In the genomic region with DNA sequence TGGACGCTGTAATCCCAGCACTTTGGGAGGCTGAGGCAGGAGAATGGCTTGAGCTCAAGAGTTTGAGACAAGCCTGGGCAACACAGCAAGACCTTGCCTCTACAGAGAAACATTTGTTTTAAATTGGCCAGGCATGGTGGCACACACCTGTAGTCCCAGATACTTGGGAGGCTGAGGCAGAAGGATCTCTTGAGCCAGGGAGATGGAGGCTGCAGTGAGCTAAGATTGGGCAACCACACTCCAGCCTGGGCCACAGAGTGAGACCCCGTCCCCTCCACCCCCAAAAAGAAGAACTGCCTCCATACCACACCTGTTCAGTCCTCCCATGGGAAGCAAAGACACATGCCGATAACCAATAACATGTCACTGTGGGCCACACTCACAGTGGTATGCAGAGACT, we compare ENCODE assay signal across 30 cellular contexts.
"Had no signal": no experiment of that assay in that cellular context is flagged by ENCODE, and none has a peak within 500 bp of the region (broad histone marks: within the 10 kb centered on the region; RNA-seq: fewer than 3 reads in every experiment).

No MANE protein-coding gene starts in this region.

- H3K4me3 ChIP-seq: adrenal gland, body of pancreas, breast epithelium, coronary artery, MG63 had no signal

- H3K27me3 ChIP-seq: adrenal gland, body of pancreas, breast epithelium, MG63 had no signal

- DNase-seq: activated B cell treated with CpG ODN at 0.5 μM for 24 hours; activated CD4-positive, alpha-beta memory T cell treated with anti-CD3 and anti-CD28 coated beads, Interleukin-2, amount 10 ng/mL, durations not matched to agents 7 days and 5 days; activated CD4-positive, alpha-beta T cell treated with anti-CD3 and anti-CD28 coated beads for 4 hours; activated CD4-positive, alpha-beta T cell treated with anti-CD3 and anti-CD28 coated beads, Interleukin-2, amount 50 U/mL, for 1 hour; activated CD4-positive, CD25-positive, alpha-beta regulatory T cell treated with anti-CD3 and anti-CD28 coated beads, Interleukin-2, amount 50 U/mL, for 72 hours; activated CD8-positive, alpha-beta memory T cell treated with anti-CD3 and anti-CD28 coated beads for 24 hours; activated CD8-positive, alpha-beta memory T cell treated with anti-CD3 and anti-CD28 coated beads, Interleukin-2, amount 10 ng/mL, durations not matched to agents 7 days and 5 days; activated CD8-positive, alpha-beta memory T cell treated with anti-CD3 and anti-CD28 coated beads, Interleukin-2, amount 50 U/mL, for 48 hours; activated effector memory CD4-positive, alpha-beta T cell treated with anti-CD3 and anti-CD28 coated beads, Interleukin-2, amount 50 U/mL, for 16 hours; activated naive CD4-positive, alpha-beta T cell; activated T-cell treated with anti-CD3 and anti-CD28 coated beads, Interleukin-2, amount 50 U/mL, for 48 hours; adrenal gland; body of pancreas; Kasumi-1; MG63; NCI-H1048; NCI-H1105 treated with DMSO at 0.1 percent for 48 hours; NCI-H1436; NCI-H1694 treated with DMSO at 0.1 percent for 48 hours; NCI-H2029; NCI-H345; NCI-H524 treated with DMSO at 0.1 percent for 48 hours; SIG-M5; SW 1271; T-helper 1 cell; T1000 had no signal

- H3K9me3 ChIP-seq: adrenal gland, body of pancreas, breast epithelium, MG63 had no signal

- H3K27ac ChIP-seq: adrenal gland, body of pancreas, breast epithelium, coronary artery had no signal

- H3K36me3 Mint-ChIP-seq: activated CD8-positive, alpha-beta memory T cell treated with anti-CD3 and anti-CD28 coated beads, Interleukin-2, amount 10 ng/mL, durations not matched to agents 7 days and 5 days; activated naive CD4-positive, alpha-beta T cell treated with anti-CD3 and anti-CD28 coated beads, Interleukin-2, amount 50 U/mL, for 72 hours had no signal

- H3K36me3 ChIP-seq: adrenal gland, breast epithelium, MG63 had no signal

- H3K27me3 Mint-ChIP-seq: activated B cell treated with CpG ODN at 0.5 μM for 24 hours; activated CD4-positive, alpha-beta memory T cell treated with anti-CD3 and anti-CD28 coated beads, Interleukin-2, amount 10 ng/mL, durations not matched to agents 7 days and 5 days; activated CD8-positive, alpha-beta memory T cell treated with anti-CD3 and anti-CD28 coated beads, Interleukin-2, amount 10 ng/mL, durations not matched to agents 7 days and 5 days; activated T-helper 17 cell treated with anti-CD3 and anti-CD28 coated beads, Interleukin-2, amount 50 U/mL, for 72 hours had no signal

- H3K4me1 ChIP-seq: breast epithelium had no signal

- H3K27ac Mint-ChIP-seq: activated B cell treated with CpG ODN at 0.5 μM for 24 hours; activated CD4-positive, alpha-beta memory T cell treated with anti-CD3 and anti-CD28 coated beads, Interleukin-2, amount 10 ng/mL, durations not matched to agents 7 days and 5 days; activated CD8-positive, alpha-beta memory T cell treated with anti-CD3 and anti-CD28 coated beads, Interleukin-2, amount 10 ng/mL, durations not matched to agents 7 days and 5 days; activated naive CD4-positive, alpha-beta T cell treated with anti-CD3 and anti-CD28 coated beads, Interleukin-2, amount 50 U/mL, for 72 hours; activated T-helper 17 cell treated with anti-CD3 and anti-CD28 coated beads, Interleukin-2, amount 50 U/mL, for 72 hours had no signal

- H3K9me3 Mint-ChIP-seq: activated B cell treated with CpG ODN at 0.5 μM for 24 hours; activated CD4-positive, alpha-beta memory T cell treated with anti-CD3 and anti-CD28 coated beads, Interleukin-2, amount 10 ng/mL, durations not matched to agents 7 days and 5 days; activated naive CD4-positive, alpha-beta T cell treated with anti-CD3 and anti-CD28 coated beads, Interleukin-2, amount 50 U/mL, for 72 hours; activated T-helper 17 cell treated with anti-CD3 and anti-CD28 coated beads, Interleukin-2, amount 50 U/mL, for 72 hours had no signal

- H3K4me3 Mint-ChIP-seq: activated B cell treated with CpG ODN at 0.5 μM for 24 hours; activated CD4-positive, alpha-beta memory T cell treated with anti-CD3 and anti-CD28 coated beads, Interleukin-2, amount 10 ng/mL, durations not matched to agents 7 days and 5 days; activated CD8-positive, alpha-beta memory T cell treated with anti-CD3 and anti-CD28 coated beads, Interleukin-2, amount 10 ng/mL, durations not matched to agents 7 days and 5 days; activated T-helper 17 cell treated with anti-CD3 and anti-CD28 coated beads, Interleukin-2, amount 50 U/mL, for 72 hours had no signal

- H3K4me1 Mint-ChIP-seq: activated T-helper 17 cell treated with anti-CD3 and anti-CD28 coated beads, Interleukin-2, amount 50 U/mL, for 72 hours had no signal
